23 cellular contexts compared by ENCODE assay signal in genomic region chr15:70212288-70212962, GRCh38.
DNase-seq lines count a peak whose midpoint lies in the region; ATAC-seq, FAIRE-seq and TF ChIP-seq lines count a peak whose summit lies in the region.
"Had no signal": no experiment of that assay in that cellular context is flagged by ENCODE, and none has a peak within 500 bp of the region (broad histone marks: within the 10 kb centered on the region; RNA-seq: fewer than 3 reads in every experiment).

No MANE protein-coding gene starts in this region.

- peaks cover 12% of the 10 kb centered on the region for H3K4me1 Mint-ChIP-seq in stimulated activated memory B cell treated with anti-CD40 and anti-IgM and Interleukin-4, amounts not matched to agents 10 μg/mL and 1 μg/mL and 100 μg/mL, for 72 hours
- H3K4me1 Mint-ChIP-seq: activated naive CD4-positive, alpha-beta T cell treated with anti-CD3 and anti-CD28 coated beads, Interleukin-2, amount 50 U/mL, for 24 hours; CD4-positive, CD25-positive, alpha-beta regulatory T cell had no signal

- ATAC-seq in stimulated activated memory B cell treated with anti-CD40 and anti-IgM and Interleukin-4, amounts not matched to agents 10 μg/mL and 1 μg/mL and 100 μg/mL, for 72 hours = peak; percentile 69
- ATAC-seq: body of pancreas; effector memory CD8-positive, alpha-beta T cell had no signal

- H3K27ac Mint-ChIP-seq in stimulated activated memory B cell treated with anti-CD40 and anti-IgM and Interleukin-4, amounts not matched to agents 10 μg/mL and 1 μg/mL and 100 μg/mL, for 72 hours = peak overlapping the region; percentile 37
- H3K27ac Mint-ChIP-seq: activated naive CD4-positive, alpha-beta T cell treated with anti-CD3 and anti-CD28 coated beads, Interleukin-2, amount 50 U/mL, for 24 hours; activated T-helper 1 cell treated with anti-CD3 and anti-CD28 coated beads, Interleukin-12 subunit alpha, Interleukin-12 subunit beta, Interleukin-2, Interleukin-4 antibody, amounts not matched to agents 30 ng/mL and 10 ng/mL and 1 ng/mL, durations not matched to agents 14 hours and 24 hours and 36 hours; CD4-positive, CD25-positive, alpha-beta regulatory T cell; effector memory CD8-positive, alpha-beta T cell; nephron had no signal

- no peaks in the 10 kb centered on the region for H3K9me3 Mint-ChIP-seq in stimulated activated memory B cell treated with anti-CD40 and anti-IgM and Interleukin-4, amounts not matched to agents 10 μg/mL and 1 μg/mL and 100 μg/mL, for 72 hours
- H3K9me3 Mint-ChIP-seq: activated naive CD4-positive, alpha-beta T cell treated with anti-CD3 and anti-CD28 coated beads, Interleukin-2, amount 50 U/mL, for 24 hours; activated T-helper 1 cell treated with anti-CD3 and anti-CD28 coated beads, Interleukin-12 subunit alpha, Interleukin-12 subunit beta, Interleukin-2, Interleukin-4 antibody, amounts not matched to agents 30 ng/mL and 10 ng/mL and 1 ng/mL, durations not matched to agents 14 hours and 24 hours and 36 hours; CD4-positive, CD25-positive, alpha-beta regulatory T cell; effector memory CD8-positive, alpha-beta T cell had no signal

- DNase-seq in GM12865 (ENCODE audit: low read depth) (peak; percentile 47), NCI-H2029 (lab: John Stamatoyannopoulos, UW) (peak; percentile 45), dermis blood vessel endothelial cell (peak; percentile 66), retina (no peak), D721Med (ENCODE audit: insufficient read length, low spot score) (no peak), SIG-M5 treated with dmso at 0.1 percent for 504 hours (lab: John Stamatoyannopoulos, UW; ENCODE audit: unreplicated experiment) (no peak)
- DNase-seq: activated CD4-positive, alpha-beta T cell treated with anti-CD3 and anti-CD28 coated beads for 4 hours; body of pancreas; CD4-positive, CD25-positive, alpha-beta regulatory T cell; effector memory CD8-positive, alpha-beta T cell; NCI-H1694; NCI-H226; SHP77; stimulated activated CD8-positive, alpha-beta memory T cell treated with anti-CD3 and anti-CD28 coated beads, Interleukin-4, amount 100 ng/mL, for 48 hours had no signal

- H3K36me3 Mint-ChIP-seq in stimulated activated memory B cell treated with anti-CD40 and anti-IgM and Interleukin-4, amounts not matched to agents 10 μg/mL and 1 μg/mL and 100 μg/mL, for 72 hours = no peaks in the 10 kb centered on the region
- H3K36me3 Mint-ChIP-seq: activated naive CD4-positive, alpha-beta T cell treated with anti-CD3 and anti-CD28 coated beads, Interleukin-2, amount 50 U/mL, for 24 hours; CD4-positive, CD25-positive, alpha-beta regulatory T cell had no signal

- H3K4me3 ChIP-seq in GM12865 (ENCODE audit: low read depth, low read length) = no peak overlapping the region
- H3K4me3 ChIP-seq: body of pancreas, esophagus muscularis mucosa, pancreas had no signal

- no peak overlapping the region for H3K4me3 Mint-ChIP-seq in stimulated activated memory B cell treated with anti-CD40 and anti-IgM and Interleukin-4, amounts not matched to agents 10 μg/mL and 1 μg/mL and 100 μg/mL, for 72 hours
- H3K4me3 Mint-ChIP-seq: activated naive CD4-positive, alpha-beta T cell treated with anti-CD3 and anti-CD28 coated beads, Interleukin-2, amount 50 U/mL, for 24 hours; activated T-helper 1 cell treated with anti-CD3 and anti-CD28 coated beads, Interleukin-12 subunit alpha, Interleukin-12 subunit beta, Interleukin-2, Interleukin-4 antibody, amounts not matched to agents 30 ng/mL and 10 ng/mL and 1 ng/mL, durations not matched to agents 14 hours and 24 hours and 36 hours; CD4-positive, CD25-positive, alpha-beta regulatory T cell; effector memory CD8-positive, alpha-beta T cell; nephron had no signal

- no peak for FAIRE-seq in D721Med (lab: Jason Lieb, UNC)
- FAIRE-seq: colon, GM12891, HTR-8/SVneo, pancreas had no signal

- TF ChIP-seq CTCF in GM12865 (IDR thresholded peaks at IDR 0.05; ENCODE audit: insufficient read depth, low read depth, low read length, missing control alignments) (no peak), D721Med (IDR thresholded peaks at IDR 0.05; ENCODE audit: insufficient read depth, missing control alignments) (no peak)

- H3K27me3 Mint-ChIP-seq in stimulated activated memory B cell treated with anti-CD40 and anti-IgM and Interleukin-4, amounts not matched to agents 10 μg/mL and 1 μg/mL and 100 μg/mL, for 72 hours = peaks cover 9% of the 10 kb centered on the region
- H3K27me3 Mint-ChIP-seq: activated naive CD4-positive, alpha-beta T cell treated with anti-CD3 and anti-CD28 coated beads, Interleukin-2, amount 50 U/mL, for 24 hours had no signal

Comparison
In these comparisons a context has a peak if more than half of its experiments do, and no peak if none do; other contexts are left out.
1. DNase-seq: peak in GM12865 (single experiment), NCI-H2029 (single experiment) and dermis blood vessel endothelial cell (single experiment); none in retina (single experiment), D721Med (single experiment) and SIG-M5 treated with dmso at 0.1 percent for 504 hours (single experiment).